In genomic region chr13:40591091-40591490, GRCh38 we compare ENCODE assay signal across 13 cellular contexts.
DNase-seq lines count a peak whose midpoint lies in the region; ATAC-seq and TF ChIP-seq lines count a peak whose summit lies in the region.
"Had no signal": no experiment of that assay in that cellular context is flagged by ENCODE, and none has a peak within 500 bp of the region (broad histone marks: within the 10 kb centered on the region; RNA-seq: fewer than 3 reads in every experiment).

No MANE protein-coding gene starts in this region.

- DNase-seq in activated naive CD4-positive, alpha-beta T cell treated with anti-CD3 and anti-CD28 coated beads, Interleukin-2, amount 50 U/mL, for 72 hours (ENCODE audit: low spot score in 2 of 2): no peak
- DNase-seq in activated naive CD4-positive, alpha-beta T cell treated with Interleukin-2 at 50 U/mL for 16 hours: no peak
- DNase-seq in activated B cell treated with CpG ODN at 0.5 μM for 24 hours: no peak
- no peak for DNase-seq in lung (ENCODE audit: low spot score)
- DNase-seq in stimulated activated naive CD8-positive, alpha-beta T cell treated with anti-CD3 and anti-CD28 coated beads, Interleukin-15, amount 100 ng/mL, for 72 hours: no peak
- DNase-seq in colonic mucosa: no peak
- no peak for DNase-seq in NCI-H2196 (lab: John Stamatoyannopoulos, UW; ENCODE audit: unreplicated experiment)
- no peak for DNase-seq in suprapubic skin (ENCODE audit: low spot score in 2 of 2)
- DNase-seq: esophagus squamous epithelium, NCI-H1436, NCI-H510A treated with DMSO at 0.1 percent for 48 hours had no signal

- H3K27me3 Mint-ChIP-seq in activated B cell treated with CpG ODN at 0.5 μM for 24 hours: no peaks in the 10 kb centered on the region
- no peaks in the 10 kb centered on the region for H3K27me3 Mint-ChIP-seq in stimulated activated naive CD8-positive, alpha-beta T cell treated with anti-CD3 and anti-CD28 coated beads, Interleukin-15, amount 100 ng/mL, for 72 hours

- POLR2A ChIA-PET in activated B cell treated with CpG ODN at 0.5 μM for 24 hours (lab: Charles Lee): interaction anchor here (0.6 to 3.4 kb wide), 5 partner anchors 12 to 159 kb away, joined by 3 to 24 read pairs (median 4); partner anchors contain the start of gene FOXO1

- intact Hi-C loops in activated B cell treated with CpG ODN at 0.5 μM for 24 hours (cut with micrococcal nuclease): no loop called here
- intact Hi-C loops in colonic mucosa (cut with DNase I): no loop called here

- ATAC-seq in activated naive CD4-positive, alpha-beta T cell treated with anti-CD3 and anti-CD28 coated beads, Interleukin-2, amount 50 U/mL, for 72 hours: no peak
- ATAC-seq in activated B cell treated with CpG ODN at 0.5 μM for 24 hours (ENCODE audit: low read depth) (no peak), lung (ENCODE audit: insufficient read depth, low FRiP score) (no peak)
- ATAC-seq in stimulated activated naive CD8-positive, alpha-beta T cell treated with anti-CD3 and anti-CD28 coated beads, Interleukin-15, amount 100 ng/mL, for 72 hours: no peak
- ATAC-seq: K562 had no signal

- H3K27ac ChIP-seq in lung (ENCODE audit: low read depth in 1 of 2, low read length in 1 of 2) (peak overlapping the region; percentile 18 to 65), colonic mucosa (no peak overlapping the region), suprapubic skin (no peak overlapping the region)

- H3K27ac Mint-ChIP-seq in activated naive CD4-positive, alpha-beta T cell treated with anti-CD3 and anti-CD28 coated beads, Interleukin-2, amount 50 U/mL, for 72 hours: peak overlapping the region; percentile 81 to 89
- H3K27ac Mint-ChIP-seq in activated B cell treated with CpG ODN at 0.5 μM for 24 hours: peak overlapping the region; percentile 96
- peak overlapping the region; percentile 83 to 88 for H3K27ac Mint-ChIP-seq in stimulated activated naive CD8-positive, alpha-beta T cell treated with anti-CD3 and anti-CD28 coated beads, Interleukin-15, amount 100 ng/mL, for 72 hours

- no peaks in the 10 kb centered on the region for H3K27me3 ChIP-seq in lung (ENCODE audit: control insufficient read depth, insufficient read depth)
- H3K27me3 ChIP-seq in colonic mucosa: no peaks in the 10 kb centered on the region
- no peaks in the 10 kb centered on the region for H3K27me3 ChIP-seq in suprapubic skin
- H3K27me3 ChIP-seq: esophagus squamous epithelium had no signal

- no peak overlapping the region for H3K9ac ChIP-seq in colonic mucosa (ENCODE audit: low read depth in 2 of 2, low read length in 2 of 2)

- TF ChIP-seq POLR2A in suprapubic skin (IDR thresholded peaks at IDR 0.05): no peak

- no peaks in the 10 kb centered on the region for H3K9me3 Mint-ChIP-seq in activated naive CD4-positive, alpha-beta T cell treated with anti-CD3 and anti-CD28 coated beads, Interleukin-2, amount 50 U/mL, for 72 hours
- H3K9me3 Mint-ChIP-seq in activated B cell treated with CpG ODN at 0.5 μM for 24 hours: no peaks in the 10 kb centered on the region
- H3K9me3 Mint-ChIP-seq in stimulated activated naive CD8-positive, alpha-beta T cell treated with anti-CD3 and anti-CD28 coated beads, Interleukin-15, amount 100 ng/mL, for 72 hours: no peaks in the 10 kb centered on the region

- CTCF ChIA-PET in activated B cell treated with CpG ODN at 0.5 μM for 24 hours (lab: Charles Lee): interaction anchor here (1.0 kb wide), 1 partner anchor 91 kb away, joined by 3 read pairs; no protein-coding TSS in a partner anchor

- H3K36me3 ChIP-seq in lung (ENCODE audit: control insufficient read depth in 2 of 2, insufficient read depth in 2 of 2, low read length in 2 of 2) (no peaks in the 10 kb centered on the region), colonic mucosa (no peaks in the 10 kb centered on the region), suprapubic skin (no peaks in the 10 kb centered on the region)
- H3K36me3 ChIP-seq: esophagus squamous epithelium had no signal

- peaks cover 0 to 6% of the 10 kb centered on the region in 2 donors for H3K36me3 Mint-ChIP-seq in activated naive CD4-positive, alpha-beta T cell treated with anti-CD3 and anti-CD28 coated beads, Interleukin-2, amount 50 U/mL, for 72 hours
- H3K36me3 Mint-ChIP-seq in activated B cell treated with CpG ODN at 0.5 μM for 24 hours (ENCODE audit: low read depth): no peaks in the 10 kb centered on the region

- H3K4me3 Mint-ChIP-seq in activated B cell treated with CpG ODN at 0.5 μM for 24 hours: no peak overlapping the region
- peak overlapping the region in 1 of 2 donors; percentile 63 for H3K4me3 Mint-ChIP-seq in stimulated activated naive CD8-positive, alpha-beta T cell treated with anti-CD3 and anti-CD28 coated beads, Interleukin-15, amount 100 ng/mL, for 72 hours

- 82 to 86% methylated on average over 4 of the region's 4 CpGs for WGBS in lung, 2 donors
- 81% methylated on average over 4 of the region's 4 CpGs for WGBS in suprapubic skin

- H3K4me1 ChIP-seq in lung (ENCODE audit: control insufficient read depth in 2 of 2, insufficient read depth in 2 of 2, low read length in 2 of 2): peaks cover 14 to 53% of the 10 kb centered on the region in 2 donors
- peaks cover 4% of the 10 kb centered on the region for H3K4me1 ChIP-seq in colonic mucosa
- H3K4me1 ChIP-seq in suprapubic skin: peaks cover 56% of the 10 kb centered on the region

- peaks cover 99% of the 10 kb centered on the region for H3K4me1 Mint-ChIP-seq in activated B cell treated with CpG ODN at 0.5 μM for 24 hours
- peaks cover 96% of the 10 kb centered on the region for H3K4me1 Mint-ChIP-seq in stimulated activated naive CD8-positive, alpha-beta T cell treated with anti-CD3 and anti-CD28 coated beads, Interleukin-15, amount 100 ng/mL, for 72 hours

- H3K9me3 ChIP-seq in lung (ENCODE audit: control insufficient read depth in 2 of 2, insufficient read depth in 1 of 2, low read length in 1 of 2) (no peaks in the 10 kb centered on the region), colonic mucosa (no peaks in the 10 kb centered on the region), suprapubic skin (no peaks in the 10 kb centered on the region)
- H3K9me3 ChIP-seq: esophagus squamous epithelium had no signal

- H3K4me3 ChIP-seq in lung: no peak overlapping the region
- H3K4me3 ChIP-seq in colonic mucosa: no peak overlapping the region
- H3K4me3 ChIP-seq in suprapubic skin: no peak overlapping the region
- H3K4me3 ChIP-seq: esophagus squamous epithelium, K562, skin epidermis had no signal

- TF ChIP-seq EP300 in suprapubic skin (IDR thresholded peaks at IDR 0.05): no peak

- TF ChIP-seq CTCF in activated B cell treated with CpG ODN at 0.5 μM for 24 hours (IDR thresholded peaks at IDR 0.05) (no peak), lung (IDR thresholded peaks at IDR 0.05; ENCODE audit: control extremely low read depth, extremely low read depth) (no peak), colonic mucosa (IDR thresholded peaks at IDR 0.05) (no peak), suprapubic skin (IDR thresholded peaks at IDR 0.05) (no peak)

Comparison
In these comparisons a context has a peak if more than half of its experiments do, and no peak if none do; other contexts are left out.
1. H3K27ac ChIP-seq: peak in lung (2 of 2); none in colonic mucosa (single experiment) and suprapubic skin (single experiment).
2. Peak in every context shown above with its lines, with median percentiles within 50 percentile points of each other: H3K27ac Mint-ChIP-seq.